9 cellular contexts compared by ENCODE assay signal in genomic region chr2:73260338-73260984, GRCh38. TPM values are rescaled to one million over a fixed set of nuclear protein-coding genes. Genes with fewer than 3 reads are reported as not detected.
DNase-seq lines count a peak whose midpoint lies in the region; ATAC-seq, FAIRE-seq and TF ChIP-seq lines count a peak whose summit lies in the region.
"Had no signal": no experiment of that assay in that cellular context is flagged by ENCODE, and none has a peak within 500 bp of the region (broad histone marks: within the 10 kb centered on the region; RNA-seq: fewer than 3 reads in every experiment).

No MANE protein-coding gene starts in this region.

- no peak for DNase-seq in DND-41
- peak; percentile 58 for DNase-seq in bronchial epithelial cell (ENCODE audit: low read depth)
- no peak for DNase-seq in cerebellar nuclear complex (lab: John Stamatoyannopoulos, UW)

- 31% methylated on average over 17 of the region's 17 CpGs for WGBS in liver

- peak; percentile 43 for TF ChIP-seq CTCF in DND-41 (IDR thresholded peaks at IDR 0.05; ENCODE audit: borderline replicate concordance, extremely low read depth, low read length, poor library complexity, severe bottlenecking)
- TF ChIP-seq CTCF in Loucy (conservative IDR thresholded peaks at IDR 0.05; ENCODE audit: low read length) = peak; percentile 49
- peak; percentile 83 for TF ChIP-seq CTCF in bronchial epithelial cell (IDR thresholded peaks at IDR 0.05; ENCODE audit: insufficient read depth, low read length, severe bottlenecking)
- TF ChIP-seq CTCF in liver (IDR thresholded peaks at IDR 0.05; ENCODE audit: low read depth, low read length, missing input control) = peak; percentile 36

- H3K9me3 ChIP-seq in DND-41 (ENCODE audit: insufficient read depth, low read length, severe bottlenecking) (no peaks in the 10 kb centered on the region), Loucy (ENCODE audit: insufficient read depth, low read depth, low read length) (no peaks in the 10 kb centered on the region), liver (ENCODE audit: control insufficient read depth in 4 of 4, low read length in 3 of 4) (no peaks in the 10 kb centered on the region)
- H3K9me3 ChIP-seq: thoracic aorta had no signal

- no peak overlapping the region for H3K4me3 ChIP-seq in DND-41 (ENCODE audit: low read depth in 1 of 2, low read length in 2 of 2)
- no peak overlapping the region for H3K4me3 ChIP-seq in Loucy (ENCODE audit: low read length, poor library complexity, severe bottlenecking)
- no peak overlapping the region for H3K4me3 ChIP-seq in bronchial epithelial cell (ENCODE audit: low read depth, low read length)
- H3K4me3 ChIP-seq in liver (ENCODE audit: low read depth in 1 of 3, low read length in 3 of 3) = no peak overlapping the region
- H3K4me3 ChIP-seq: thoracic aorta had no signal

- H4K20me1 ChIP-seq in DND-41 (ENCODE audit: insufficient read depth, low read length) (peaks cover 20% of the 10 kb centered on the region; the same call in 1 of the 2 replicates), Loucy (ENCODE audit: insufficient read depth, low read length, poor library complexity, severe bottlenecking) (no peaks in the 10 kb centered on the region)

- no peak for FAIRE-seq in bronchial epithelial cell (lab: Jason Lieb, UNC)

- no peak for ATAC-seq in DND-41 (ENCODE audit: insufficient read depth, low read depth)
- no peak for ATAC-seq in GM21737 (IDR thresholded peaks at IDR 0.05; ENCODE audit: unreplicated experiment)
- no peak for ATAC-seq in GM21619 (IDR thresholded peaks at IDR 0.05; ENCODE audit: unreplicated experiment)
- ATAC-seq in HG02938 (IDR thresholded peaks at IDR 0.05; ENCODE audit: unreplicated experiment) = no peak

- H3K27ac ChIP-seq in DND-41 (ENCODE audit: low read length) (no peak overlapping the region), liver (ENCODE audit: low read depth in 1 of 2, low read length in 2 of 2) (no peak overlapping the region)
- H3K27ac ChIP-seq: thoracic aorta had no signal

- H2AFZ ChIP-seq in DND-41 (ENCODE audit: low read depth, low read length) = no peak overlapping the region
- no peak overlapping the region for H2AFZ ChIP-seq in Loucy (ENCODE audit: low read length)

- H3K4me2 ChIP-seq in DND-41 (ENCODE audit: insufficient read depth, low read length) (no peak overlapping the region), Loucy (ENCODE audit: low read depth, low read length, poor library complexity, severe bottlenecking) (no peak overlapping the region)

- H3K36me3 ChIP-seq in DND-41 (ENCODE audit: insufficient read depth, low read length) (peaks cover 77% of the 10 kb centered on the region), Loucy (ENCODE audit: insufficient read depth, low read length) (peaks cover 56% of the 10 kb centered on the region; the same call in 1 of the 2 replicates), bronchial epithelial cell (ENCODE audit: control insufficient read depth, insufficient read depth, low read length) (no peaks in the 10 kb centered on the region), liver (ENCODE audit: control insufficient read depth in 4 of 4, insufficient read depth in 3 of 4, low read depth in 1 of 4, low read length in 3 of 4) (no peaks in the 10 kb centered on the region)
- H3K36me3 ChIP-seq: thoracic aorta had no signal

- no peaks in the 10 kb centered on the region for H3K4me1 ChIP-seq in DND-41 (ENCODE audit: insufficient read depth, low read length)
- no peaks in the 10 kb centered on the region for H3K4me1 ChIP-seq in Loucy (ENCODE audit: insufficient read depth, low read length, poor library complexity, severe bottlenecking)
- H3K4me1 ChIP-seq in liver (ENCODE audit: control insufficient read depth in 4 of 4, insufficient read depth in 4 of 4, low read length in 3 of 4) = no peaks in the 10 kb centered on the region

- no peaks in the 10 kb centered on the region for H3F3A ChIP-seq in Loucy (ENCODE audit: low read depth)

- TF ChIP-seq RAD21 in liver (IDR thresholded peaks at IDR 0.05) = peak; percentile 69 to 76

- no peak overlapping the region for H3K9ac ChIP-seq in DND-41 (ENCODE audit: low read depth, low read length)
- H3K9ac ChIP-seq in Loucy (ENCODE audit: low read depth, low read length, poor library complexity, severe bottlenecking) = no peak overlapping the region
- H3K9ac ChIP-seq in liver (ENCODE audit: low read depth in 1 of 2, low read length in 2 of 2) = no peak overlapping the region

- H3K9me2 ChIP-seq in Loucy (replicated peaks; ENCODE audit: low read depth, low read length) = no peaks in the 10 kb centered on the region

- no peaks in the 10 kb centered on the region for H3K27me3 ChIP-seq in DND-41 (ENCODE audit: insufficient read depth, low read length, poor library complexity)
- no peaks in the 10 kb centered on the region for H3K27me3 ChIP-seq in Loucy (ENCODE audit: insufficient read depth, low read length, poor library complexity, severe bottlenecking)
- no peaks in the 10 kb centered on the region for H3K27me3 ChIP-seq in bronchial epithelial cell (ENCODE audit: control insufficient read depth, insufficient read depth, low read length)
- no peaks in the 10 kb centered on the region for H3K27me3 ChIP-seq in liver (ENCODE audit: control insufficient read depth in 4 of 4, insufficient read depth in 4 of 4, low read length in 3 of 4)

- no peaks in the 10 kb centered on the region for H3K79me2 ChIP-seq in DND-41 (ENCODE audit: insufficient read depth, low read length)
- H3K79me2 ChIP-seq in Loucy (ENCODE audit: insufficient read depth, low read length) = no peaks in the 10 kb centered on the region

TF ChIP-seq in liver, 16 proteins besides CTCF, POLR2A, EP300 and RAD21 (continues in another document):
- TF ChIP-seq MAX (IDR thresholded peaks at IDR 0.05) = no peak
- no peak for TF ChIP-seq GABPA (IDR thresholded peaks at IDR 0.05 in 1 of 2, conservative IDR thresholded peaks at IDR 0.05 in 1 of 2)
- no peak for TF ChIP-seq ATF3 (IDR thresholded peaks at IDR 0.05)
- no peak for TF ChIP-seq REST (IDR thresholded peaks at IDR 0.05)
- no peak for TF ChIP-seq FOXA2 (IDR thresholded peaks at IDR 0.05)
- TF ChIP-seq TAF1 (conservative IDR thresholded peaks at IDR 0.05) = no peak
- TF ChIP-seq RXRA (IDR thresholded peaks at IDR 0.05) = no peak
- no peak for TF ChIP-seq HNF4G (IDR thresholded peaks at IDR 0.05)
- no peak for TF ChIP-seq FOXA1 (IDR thresholded peaks at IDR 0.05)
- TF ChIP-seq JUND (IDR thresholded peaks at IDR 0.05) = no peak
- TF ChIP-seq EGR1 (IDR thresholded peaks at IDR 0.05; ENCODE audit: low read depth in 2 of 2) = no peak
- TF ChIP-seq HNF4A (conservative IDR thresholded peaks at IDR 0.05) = no peak
- TF ChIP-seq NR2F2 (IDR thresholded peaks at IDR 0.05) = no peak

RNA-seq across cellular contexts. Expression of gene FBXO41, which starts 23.8 kb away (rescaled TPM):
- total RNA-seq in bronchial epithelial cell = 1.6 and 1.8 TPM in 2 replicates
- under 1 TPM; 0.50 to 0.51 TPM for total RNA-seq in liver
- under 1 TPM; 0.06 to 0.25 TPM for polyA plus RNA-seq in liver

RNA-seq across cellular contexts. Expression of gene CCT7, which starts 26.4 kb away (rescaled TPM):
- 260 and 362 TPM in 2 replicates for total RNA-seq in bronchial epithelial cell
- 100 to 1,000 TPM; 106 to 115 TPM for total RNA-seq in liver
- 10 to 100 TPM; 83.7 to 96.2 TPM for polyA plus RNA-seq in liver

RNA-seq across cellular contexts. Expression of gene PRADC1, which starts 27.4 kb away (rescaled TPM):
- total RNA-seq in bronchial epithelial cell (5.8 and 11.5 TPM in 2 replicates), liver (10 to 100 TPM; 12.1 to 25.4 TPM)
- polyA plus RNA-seq in liver = 10 to 100 TPM; 35.7 to 41.4 TPM

RNA-seq across cellular contexts. Expression of gene EGR4, which starts 32.9 kb away (rescaled TPM):
- not detected in 2 replicates for total RNA-seq in bronchial epithelial cell
- not detected for total RNA-seq in liver
- under 1 TPM in 1 of 2 donors, not detected in 1; 0.02 TPM for polyA plus RNA-seq in liver
- total RNA-seq: thoracic aorta had no signal

RNA-seq across cellular contexts. Expression of gene SMYD5, which starts 46.4 kb away (rescaled TPM):
- 11.1 and 18.4 TPM in 2 replicates for total RNA-seq in bronchial epithelial cell
- total RNA-seq in liver = 1 to 10 TPM; 5.3 to 6.3 TPM
- 1 to 10 TPM; 3.9 to 8.8 TPM for polyA plus RNA-seq in liver
